Comparison of ENCODE assay signal across 1 cellular context in genomic region chr12:108151505-108152178, GRCh38.
TF ChIP-seq lines count a peak whose summit lies in the region.

No MANE protein-coding gene starts in this region.

TF ChIP-seq in GM23338, 12 proteins besides CTCF, POLR2A, EP300 and RAD21:
- TF ChIP-seq ZNF462 (CRISPR knock-in tag; IDR thresholded peaks at IDR 0.05) (no peak), NANOG (IDR thresholded peaks at IDR 0.05; ENCODE audit: borderline replicate concordance) (no peak), REST (IDR thresholded peaks at IDR 0.05; ENCODE audit: unreplicated experiment) (no peak), ETS1 (IDR thresholded peaks at IDR 0.05) (no peak), EZH2 (IDR thresholded peaks at IDR 0.05; ENCODE audit: low read depth, unreplicated experiment) (no peak), STAT1 (IDR thresholded peaks at IDR 0.05; ENCODE audit: unreplicated experiment) (no peak), POLR2AphosphoS5 (IDR thresholded peaks at IDR 0.05; ENCODE audit: low read depth) (no peak), EZH2phosphoT487 (IDR thresholded peaks at IDR 0.05; ENCODE audit: unreplicated experiment) (no peak)
